In genomic region chr17:83012873-83013778, GRCh38 we compare ENCODE assay signal across 14 cellular contexts.
A peak's percentile ranks its signal among the peaks of the same experiment; 100 is the strongest.
DNase-seq lines count a peak whose midpoint lies in the region; ATAC-seq, FAIRE-seq and TF ChIP-seq lines count a peak whose summit lies in the region.
"Had no signal": no experiment of that assay in that cellular context is flagged by ENCODE, and none has a peak within 500 bp of the region (broad histone marks: within the 10 kb centered on the region; RNA-seq: fewer than 3 reads in every experiment).

No MANE protein-coding gene starts in this region.

- peaks cover 8% of the 10 kb centered on the region; the same call in 1 of the 2 replicates for H3K4me1 ChIP-seq in HepG2 (ENCODE audit: insufficient read depth, low read length)

- H3K9me3 ChIP-seq in HepG2 (ENCODE audit: low read length): no peaks in the 10 kb centered on the region

- H3K27ac ChIP-seq in brain microvascular endothelial cell (no peak overlapping the region), HepG2 (ENCODE audit: extremely low read length, insufficient read depth, low read length) (no peak overlapping the region)

- no peak for TF ChIP-seq CTCF in AG09309 (IDR thresholded peaks at IDR 0.05; ENCODE audit: control insufficient read depth, insufficient read depth, low read depth, low read length, missing control alignments)
- no peak for TF ChIP-seq CTCF in brain microvascular endothelial cell (IDR thresholded peaks at IDR 0.05; ENCODE audit: low read depth, low read length, missing control alignments)
- no peak for TF ChIP-seq CTCF in HepG2 (CRISPR knock-in tag; IDR thresholded peaks at IDR 0.05)

- H3K4me1 Mint-ChIP-seq in activated T-helper 2 cell treated with anti-CD3 and anti-CD28 coated beads, Interferon-gamma antibody, Interleukin-2, Interleukin-4, amounts not matched to agents 10 μg/mL and 5 μg/mL and 100 μg/mL, durations not matched to agents 14 hours and 24 hours and 36 hours (ENCODE audit: low read depth): no peaks in the 10 kb centered on the region

- ATAC-seq in HepG2: no peak
- ATAC-seq: activated CD4-positive, CD25-positive, alpha-beta regulatory T cell treated with anti-CD3 and anti-CD28 coated beads, Interleukin-2, amount 50 U/mL, for 24 hours; natural killer cell treated with Interleukin-12 subunit alpha and Interleukin-12 subunit beta and Interleukin-15 and Interleukin-18, amount 100 ng/mL, for 72 hours had no signal

- no peaks in the 10 kb centered on the region for H3K79me2 ChIP-seq in HepG2 (ENCODE audit: insufficient read depth, low read length)

- H3K9me3 Mint-ChIP-seq in activated T-helper 2 cell treated with anti-CD3 and anti-CD28 coated beads, Interferon-gamma antibody, Interleukin-2, Interleukin-4, amounts not matched to agents 10 μg/mL and 5 μg/mL and 100 μg/mL, durations not matched to agents 14 hours and 24 hours and 36 hours: no peaks in the 10 kb centered on the region
- H3K9me3 Mint-ChIP-seq: natural killer cell treated with Interleukin-12 subunit alpha and Interleukin-12 subunit beta and Interleukin-15 and Interleukin-18, amount 100 ng/mL, for 72 hours had no signal

- no peak overlapping the region for H3K27ac Mint-ChIP-seq in activated T-helper 2 cell treated with anti-CD3 and anti-CD28 coated beads, Interferon-gamma antibody, Interleukin-2, Interleukin-4, amounts not matched to agents 10 μg/mL and 5 μg/mL and 100 μg/mL, durations not matched to agents 14 hours and 24 hours and 36 hours
- H3K27ac Mint-ChIP-seq: natural killer cell treated with Interleukin-12 subunit alpha and Interleukin-12 subunit beta and Interleukin-15 and Interleukin-18, amount 100 ng/mL, for 72 hours had no signal

- no peak overlapping the region for H3K4me2 ChIP-seq in HepG2 (ENCODE audit: low read depth, low read length)

- H3K36me3 Mint-ChIP-seq in activated T-helper 2 cell treated with anti-CD3 and anti-CD28 coated beads, Interferon-gamma antibody, Interleukin-2, Interleukin-4, amounts not matched to agents 10 μg/mL and 5 μg/mL and 100 μg/mL, durations not matched to agents 14 hours and 24 hours and 36 hours (ENCODE audit: low read depth): peaks cover 7% of the 10 kb centered on the region
- H3K36me3 Mint-ChIP-seq: natural killer cell treated with Interleukin-12 subunit alpha and Interleukin-12 subunit beta and Interleukin-15 and Interleukin-18, amount 100 ng/mL, for 72 hours had no signal

- no peak overlapping the region for H3K9ac ChIP-seq in HepG2 (ENCODE audit: insufficient read depth, low read depth, low read length)

- TF ChIP-seq EP300 in HepG2 (IDR thresholded peaks at IDR 0.05; ENCODE audit: low read depth in 2 of 2, low read length in 2 of 2): no peak
- TF ChIP-seq EP300 in HepG2 (CRISPR knock-in tag; IDR thresholded peaks at IDR 0.05; ENCODE audit: borderline replicate concordance): no peak

- 95% methylated on average over 39 of the region's 41 CpGs for WGBS in HepG2 (ENCODE audit: low lambda C conversion rate)

- H4K20me1 ChIP-seq in HepG2 (ENCODE audit: insufficient read depth, low read length): no peaks in the 10 kb centered on the region

- in situ Hi-C loops in brain microvascular endothelial cell (cut with HindIII; ENCODE audit: low pct_ligation_motif_present, low sequenced_read_pairs) (no loop called here), HepG2 (cut with HindIII; ENCODE audit: extremely low pct_ligation_motif_present, low pct_unique_long_range_greater_than_20kb) (no loop called here)

- no peak overlapping the region for H2AFZ ChIP-seq in HepG2 (ENCODE audit: low read length)

- H3K4me3 ChIP-seq in AG09309 (ENCODE audit: control insufficient read depth, low read depth, low read length) (peak overlapping the region; percentile 8), brain microvascular endothelial cell (ENCODE audit: low read depth, low read length) (no peak overlapping the region), HepG2 (replicated peaks in 1 of 3; ENCODE audit: insufficient read depth in 1 of 3, low read depth in 2 of 3, low read length in 3 of 3) (no peak overlapping the region)

- H3K27me3 Mint-ChIP-seq in activated T-helper 2 cell treated with anti-CD3 and anti-CD28 coated beads, Interferon-gamma antibody, Interleukin-2, Interleukin-4, amounts not matched to agents 10 μg/mL and 5 μg/mL and 100 μg/mL, durations not matched to agents 14 hours and 24 hours and 36 hours (ENCODE audit: low read depth): no peaks in the 10 kb centered on the region
- H3K27me3 Mint-ChIP-seq: natural killer cell treated with Interleukin-12 subunit alpha and Interleukin-12 subunit beta and Interleukin-15 and Interleukin-18, amount 100 ng/mL, for 72 hours had no signal

- TF ChIP-seq POLR2A in HepG2 (IDR thresholded peaks at IDR 0.05; ENCODE audit: insufficient read depth in 1 of 2, low read depth in 2 of 2, low read length in 2 of 2): no peak

- CTCF ChIA-PET in HepG2 (lab: Yijun Ruan, JAX; ENCODE audit: low intra/inter-chr PET ratio, low total read pairs): no interaction called here

- H3K27me3 ChIP-seq in brain microvascular endothelial cell (replicated peaks): no peaks in the 10 kb centered on the region
- no peaks in the 10 kb centered on the region for H3K27me3 ChIP-seq in HepG2 (ENCODE audit: control insufficient read depth in 1 of 2, insufficient read depth in 2 of 2, low read length in 2 of 2)

- H3K4me3 Mint-ChIP-seq in activated T-helper 2 cell treated with anti-CD3 and anti-CD28 coated beads, Interferon-gamma antibody, Interleukin-2, Interleukin-4, amounts not matched to agents 10 μg/mL and 5 μg/mL and 100 μg/mL, durations not matched to agents 14 hours and 24 hours and 36 hours (ENCODE audit: low read depth): no peak overlapping the region
- H3K4me3 Mint-ChIP-seq: natural killer cell treated with Interleukin-12 subunit alpha and Interleukin-12 subunit beta and Interleukin-15 and Interleukin-18, amount 100 ng/mL, for 72 hours had no signal

- DNase-seq in AG09309 (ENCODE audit: low read depth): peak; percentile 85
- DNase-seq in HCEC 1CT: peak; percentile 83
- DNase-seq in brain microvascular endothelial cell: peak; percentile 24
- no peak for DNase-seq in HepG2 (ENCODE audit: low spot score)
- DNase-seq in DMS114 treated with DMSO at 0.1 percent for 48 hours (lab: John Stamatoyannopoulos, UW; ENCODE audit: unreplicated experiment): no peak
- no peak for DNase-seq in NOMO-1 treated with DMSO at 0.1 percent for 48 hours (lab: John Stamatoyannopoulos, UW; ENCODE audit: unreplicated experiment)
- DNase-seq in activated T-helper 2 cell treated with anti-CD3 and anti-CD28 coated beads, Interferon-gamma antibody, Interleukin-2, Interleukin-4, amounts not matched to agents 10 μg/mL and 5 μg/mL and 100 μg/mL, durations not matched to agents 14 hours and 24 hours and 36 hours (ENCODE audit: low spot score): no peak
- DNase-seq in dermis blood vessel endothelial cell: no peak
- DNase-seq: C1 segment of cervical spinal cord, NCI-H1436, NCI-H82 had no signal

- intact Hi-C loops in HepG2 (cut with micrococcal nuclease; ENCODE audit: unreplicated experiment): no loop called here
- intact Hi-C loops in activated T-helper 2 cell treated with anti-CD3 and anti-CD28 coated beads, Interferon-gamma antibody, Interleukin-2, Interleukin-4, amounts not matched to agents 10 μg/mL and 5 μg/mL and 100 μg/mL, durations not matched to agents 14 hours and 24 hours and 36 hours (cut with micrococcal nuclease): no loop called here

- no TSS peak for BruUV-seq in HepG2 (replicated peaks; lab: Mats Ljungman, UMichigan)

- H3K36me3 ChIP-seq in brain microvascular endothelial cell (replicated peaks) (no peaks in the 10 kb centered on the region), HepG2 (replicated peaks in 1 of 2; ENCODE audit: control insufficient read depth in 1 of 2, insufficient read depth in 2 of 2, low read length in 2 of 2) (peaks cover 3 to 5% of the 10 kb centered on the region in 2 experiments; a peak in 3 of 5 replicates)

- FAIRE-seq in HepG2 (lab: Jason Lieb, UNC): no peak
- FAIRE-seq: frontal cortex had no signal

- TF ChIP-seq RAD21 in HepG2 (CRISPR knock-in tag; IDR thresholded peaks at IDR 0.05): no peak

- POLR2A ChIA-PET in HepG2 (lab: Yijun Ruan, JAX): no interaction called here

TF ChIP-seq in HepG2, 621 proteins besides CTCF, POLR2A, EP300 and RAD21:
- TF ChIP-seq ZNF780A (CRISPR knock-in tag; IDR thresholded peaks at IDR 0.05) (no peak), HNRNPK (IDR thresholded peaks at IDR 0.05; ENCODE audit: low read depth, low read length, poor library complexity, severe bottlenecking) (peak; percentile 50)

Comparison
In these comparisons a context has a peak if more than half of its experiments do, and no peak if none do; other contexts are left out.
1. DNase-seq: peak in AG09309 (single experiment), HCEC 1CT (single experiment) and brain microvascular endothelial cell (single experiment); none in HepG2 (single experiment), DMS114 treated with DMSO at 0.1 percent for 48 hours (single experiment), NOMO-1 treated with DMSO at 0.1 percent for 48 hours (single experiment), activated T-helper 2 cell treated with anti-CD3 and anti-CD28 coated beads, Interferon-gamma antibody, Interleukin-2, Interleukin-4, amounts not matched to agents 10 μg/mL and 5 μg/mL and 100 μg/mL, durations not matched to agents 14 hours and 24 hours and 36 hours (single experiment) and dermis blood vessel endothelial cell (single experiment).